Comparison of ENCODE assay signal across 8 cellular contexts in the genomic region with DNA sequence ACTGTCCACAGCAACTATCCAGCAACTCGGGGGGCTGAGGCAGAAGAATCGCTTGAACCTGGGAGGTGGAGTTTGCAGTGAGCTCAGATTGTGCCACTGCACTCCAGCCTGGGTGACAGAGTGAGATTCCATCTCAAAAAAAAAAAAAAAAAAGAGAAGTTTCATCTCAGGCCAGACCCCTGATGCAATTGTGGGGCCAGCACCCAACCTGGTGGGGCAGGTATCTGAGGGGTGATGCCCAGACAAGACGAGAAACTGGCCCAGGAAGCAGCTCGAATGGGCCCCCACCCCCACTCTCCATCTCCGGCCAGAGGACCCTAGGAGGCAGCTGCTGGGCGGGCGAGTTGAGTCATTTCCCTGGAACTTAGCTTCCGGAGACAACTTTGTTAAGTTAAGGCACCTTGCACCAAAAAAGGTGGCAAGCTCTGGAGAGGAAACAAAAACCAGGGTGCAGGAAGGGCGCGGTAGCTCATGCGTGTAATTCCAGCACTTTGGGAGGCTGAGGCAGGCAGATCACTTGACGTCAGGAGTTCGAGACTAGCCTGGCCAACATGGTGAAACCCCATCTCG. TPM values are rescaled to one million over a fixed set of nuclear protein-coding genes. Genes with fewer than 3 reads are reported as not detected.
DNase-seq lines count a peak whose midpoint lies in the region; ATAC-seq, FAIRE-seq and TF ChIP-seq lines count a peak whose summit lies in the region.
"Not testable (repeated sequence)": the region's sequence is repeated elsewhere in the genome, so short reads cannot be mapped to it uniquely, and the experiment has no call there.

No MANE protein-coding gene starts in this region.

- TF ChIP-seq CTCF in PC-9 (conservative IDR thresholded peaks at IDR 0.05); WTC11 (IDR thresholded peaks at IDR 0.05); choroid plexus epithelial cell (conservative IDR thresholded peaks at IDR 0.05; ENCODE audit: low read depth, low read length): not testable (repeated sequence)

- H3K4me2 ChIP-seq in BLaER1 treated with 17β-estradiol and CSF1 and Interleukin-3, amounts not matched to agents 10 nM and 100 nM: peak overlapping the region; percentile 32 to 74 (median 60); a peak in 21 of 22 replicates
- peak overlapping the region; percentile 24 for H3K4me2 ChIP-seq in PC-9

- ATAC-seq in WTC11: not testable (repeated sequence)

- H3K4me3 Mint-ChIP-seq in WTC11: not testable (repeated sequence)

- peaks cover 40% of the 10 kb centered on the region for H3F3A ChIP-seq in PC-9 (ENCODE audit: insufficient read depth, low read depth)

- H3K27ac ChIP-seq in BLaER1 treated with 17β-estradiol and CSF1 and Interleukin-3, amounts not matched to agents 10 nM and 100 nM: peak overlapping the region in 6 of 11 experiments; percentile 0 to 47 (median 24); a peak in 7 of 22 replicates
- H3K27ac ChIP-seq in HUES48 (ENCODE audit: low read depth, low read length) (peak overlapping the region; percentile 2), PC-9 (peak overlapping the region; percentile 46)

- not testable (repeated sequence) for H3K4me1 Mint-ChIP-seq in WTC11

- H3K9ac ChIP-seq in BLaER1 treated with 17β-estradiol and CSF1 and Interleukin-3, amounts not matched to agents 10 nM and 100 nM: peak overlapping the region in 8 of 11 experiments; percentile 6 to 43 (median 28); a peak in 6 of 22 replicates
- H3K9ac ChIP-seq in HUES48 (ENCODE audit: low read depth, low read length): not testable (repeated sequence)

- H3K9me3 Mint-ChIP-seq in WTC11: not testable (repeated sequence)

- not testable (repeated sequence) for H3K27me3 ChIP-seq in BLaER1 treated with 17β-estradiol and CSF1 and Interleukin-3, amounts not matched to agents 10 nM and 100 nM; HUES48 (ENCODE audit: control insufficient read depth, insufficient read depth, low read length); PC-9 (ENCODE audit: insufficient read depth, low read depth)

- H3K4me1 ChIP-seq in BLaER1 treated with 17β-estradiol and CSF1 and Interleukin-3, amounts not matched to agents 10 nM and 100 nM: peaks cover 37 to 81% (median 51%) of the 10 kb centered on the region in 10 experiments
- H3K4me1 ChIP-seq in HUES48 (ENCODE audit: control insufficient read depth, insufficient read depth, low read length): not testable (repeated sequence)
- peaks cover 38% of the 10 kb centered on the region for H3K4me1 ChIP-seq in PC-9 (replicated peaks; ENCODE audit: insufficient read depth)

- CTCF ChIA-PET in PC-9 (lab: Charles Lee): interaction anchor here (0.6 to 1.2 kb wide), 6 partner anchors 11 to 192 kb away, joined by 3 to 12 read pairs (median 4); no protein-coding TSS in a partner anchor
- CTCF ChIA-PET in WTC11 (lab: Charles Lee): interaction anchor here (0.7 to 1.2 kb wide), 5 partner anchors 14 to 272 kb away, joined by 3 to 4 read pairs (median 3); a partner anchor contains a TSS

- BruUV-seq in PC-9 (replicated peaks; lab: Mats Ljungman, UMichigan): not testable (repeated sequence)

- H3K27ac Mint-ChIP-seq in WTC11: peak overlapping the region; percentile 84

- not testable (repeated sequence) for H3K9me3 ChIP-seq in BLaER1 treated with 17β-estradiol and CSF1 and Interleukin-3, amounts not matched to agents 10 nM and 100 nM (replicated peaks in 1 of 11); HUES48 (ENCODE audit: control insufficient read depth, insufficient read depth, low read length)
- H3K9me3 ChIP-seq in PC-9 (ENCODE audit: insufficient read depth, low read depth): peaks cover 11% of the 10 kb centered on the region; the same call in 1 of the 2 replicates

- H2AFZ ChIP-seq in PC-9: not testable (repeated sequence)

- peak; percentile 90 for DNase-seq in H54 (ENCODE audit: insufficient read length, low spot score)
- DNase-seq in PC-9: peak; percentile 77 to 85
- DNase-seq in WTC11 (ENCODE audit: low spot score): not testable (repeated sequence)
- DNase-seq in choroid plexus epithelial cell (ENCODE audit: low read depth): peak; percentile 62
- DNase-seq in iris pigment epithelial cell (ENCODE audit: low read depth): peak; percentile 69
- DNase-seq in renal cortical epithelial cell (ENCODE audit: low read depth): peak; percentile 67

- H3K9me2 ChIP-seq in PC-9 (ENCODE audit: insufficient read depth): not testable (repeated sequence)

- H3K36me3 ChIP-seq in BLaER1 treated with 17β-estradiol and CSF1 and Interleukin-3, amounts not matched to agents 10 nM and 100 nM: peaks cover 11 to 35% (median 21%) of the 10 kb centered on the region in 11 experiments; a peak in 21 of 22 replicates
- H3K36me3 ChIP-seq in HUES48 (ENCODE audit: control insufficient read depth, insufficient read depth, low read length): not testable (repeated sequence)
- H3K36me3 ChIP-seq in PC-9 (ENCODE audit: low read depth): peaks cover 15% of the 10 kb centered on the region

- not testable (repeated sequence) for FAIRE-seq in H54 (lab: Jason Lieb, UNC)

- not testable (repeated sequence) for TF ChIP-seq POLR2A in H54 (IDR thresholded peaks at IDR 0.05; ENCODE audit: low read depth, low read length)

- H4K20me1 ChIP-seq in BLaER1 treated with 17β-estradiol and CSF1 and Interleukin-3, amounts not matched to agents 10 nM and 100 nM: peaks cover 7 to 55% (median 26%) of the 10 kb centered on the region in 11 experiments; a peak in 16 of 22 replicates
- H4K20me1 ChIP-seq in PC-9 (ENCODE audit: insufficient read depth): not testable (repeated sequence)

- peaks cover 14% of the 10 kb centered on the region for H3K36me3 Mint-ChIP-seq in WTC11

- H3K79me2 ChIP-seq in PC-9 (ENCODE audit: low read depth): peaks cover 82% of the 10 kb centered on the region

- H3K27me3 Mint-ChIP-seq in WTC11 (ENCODE audit: low read depth): not testable (repeated sequence)

- intact Hi-C loops in PC-9 (cut with micrococcal nuclease; ENCODE audit: unreplicated experiment): loop anchor here (2.0 kb wide), 1 partner anchor 15 kb away; no protein-coding TSS in a partner anchor

- POLR2A ChIA-PET in PC-9 (lab: Charles Lee; ENCODE audit: unreplicated experiment): interaction anchor here (0.6 to 1.2 kb wide), 7 partner anchors 14 to 587 kb away, joined by 3 to 21 read pairs (median 7); no protein-coding TSS in a partner anchor
- POLR2A ChIA-PET in WTC11 (lab: Charles Lee): interaction anchor here (0.7 kb wide), 1 partner anchor 31 kb away, joined by 3 read pairs; no protein-coding TSS in a partner anchor

- not testable (repeated sequence) for H3K4me3 ChIP-seq in BLaER1 treated with 17β-estradiol and CSF1 and Interleukin-3, amounts not matched to agents 10 nM and 100 nM; HUES48 (ENCODE audit: low read depth, low read length); PC-9; choroid plexus epithelial cell (ENCODE audit: low read depth, low read length)

RNA-seq across cellular contexts. Expression of a gene that starts 4.0 kb away (rescaled TPM):
- total RNA-seq in PC-9 (2021) (29.1 and 39.0 TPM in 2 replicates), WTC11 (2021) (18.9 to 22.0 TPM (median 21.8 TPM) in 3 replicates), renal cortical epithelial cell (8.3 and 10.8 TPM in 2 replicates)

RNA-seq across cellular contexts. Expression of a gene that starts 20.7 kb away (rescaled TPM):
- total RNA-seq in PC-9 (2021) (5,595 and 6,962 TPM in 2 replicates), WTC11 (2021) (4,967 to 5,221 TPM (median 5,193 TPM) in 3 replicates), renal cortical epithelial cell (3,521 and 4,445 TPM in 2 replicates)
